Comparison of ENCODE assay signal across 1 cellular context in genomic region chr3:129112308-129113052, GRCh38.
TF ChIP-seq lines count a peak whose summit lies in the region.

No MANE protein-coding gene starts in this region.

TF ChIP-seq in GM23338, 12 proteins besides CTCF, POLR2A, EP300 and RAD21 (continued from another document):
- TF ChIP-seq ZNF462 (CRISPR knock-in tag; IDR thresholded peaks at IDR 0.05) (no peak), POLR2AphosphoS5 (IDR thresholded peaks at IDR 0.05; ENCODE audit: low read depth) (no peak), STAT1 (IDR thresholded peaks at IDR 0.05; ENCODE audit: unreplicated experiment) (no peak), EZH2 (IDR thresholded peaks at IDR 0.05; ENCODE audit: low read depth, unreplicated experiment) (no peak), EZH2phosphoT487 (IDR thresholded peaks at IDR 0.05; ENCODE audit: unreplicated experiment) (no peak), ETS1 (IDR thresholded peaks at IDR 0.05) (no peak), NANOG (IDR thresholded peaks at IDR 0.05; ENCODE audit: borderline replicate concordance) (no peak)
